1 cellular context compared by ENCODE assay signal in genomic region chr6:41424370-41425058, GRCh38.
TF ChIP-seq lines count a peak whose summit lies in the region.

No MANE protein-coding gene starts in this region.

TF ChIP-seq in HEK293, 187 proteins besides CTCF, POLR2A, EP300 and RAD21 (continued from another document):
- TF ChIP-seq ZBTB7A (tag by site-specific recombination; IDR thresholded peaks at IDR 0.05; ENCODE audit: low read depth) (no peak), ZNF48 (tag by site-specific recombination; IDR thresholded peaks at IDR 0.05) (no peak), ZNF211 (tag by site-specific recombination; IDR thresholded peaks at IDR 0.05; ENCODE audit: low read depth) (no peak), ZNF621 (tag by site-specific recombination; IDR thresholded peaks at IDR 0.05) (no peak), ZSCAN30 (tag by site-specific recombination; IDR thresholded peaks at IDR 0.05) (0 out of 2 replicates have a peak, but pooled peaks have one; percentile 27), PRDM1 (tag by site-specific recombination; IDR thresholded peaks at IDR 0.05) (no peak), ZNF335 (tag by site-specific recombination; conservative IDR thresholded peaks at IDR 0.05) (no peak), ZNF530 (tag by site-specific recombination; IDR thresholded peaks at IDR 0.05; ENCODE audit: low read depth) (no peak), ZBTB17 (tag by site-specific recombination; IDR thresholded peaks at IDR 0.05) (0 out of 2 replicates have a peak, but pooled peaks have one; percentile 36), ZNF239 (tag by site-specific recombination; IDR thresholded peaks at IDR 0.05) (no peak), ZNF623 (tag by site-specific recombination; IDR thresholded peaks at IDR 0.05) (no peak), ZNF654 (tag by site-specific recombination; IDR thresholded peaks at IDR 0.05; ENCODE audit: low read depth) (peak; percentile 64), PRDM10 (tag by site-specific recombination; IDR thresholded peaks at IDR 0.05) (0 out of 2 replicates have a peak, but pooled peaks have one; percentile 13), ZBTB8A (tag by site-specific recombination; IDR thresholded peaks at IDR 0.05) (no peak), BCL11A (tag by site-specific recombination; IDR thresholded peaks at IDR 0.05; ENCODE audit: low read depth) (no peak), SP3 (tag by site-specific recombination; IDR thresholded peaks at IDR 0.05) (no peak), RBAK (tag by site-specific recombination; IDR thresholded peaks at IDR 0.05) (no peak), ZNF292 (tag by site-specific recombination; IDR thresholded peaks at IDR 0.05; ENCODE audit: borderline replicate concordance, low read depth) (no peak), ZNF302 (tag by site-specific recombination; IDR thresholded peaks at IDR 0.05; ENCODE audit: low read depth) (no peak), ZNF248 (tag by site-specific recombination; IDR thresholded peaks at IDR 0.05) (no peak)
- TF ChIP-seq, protein P1, sequence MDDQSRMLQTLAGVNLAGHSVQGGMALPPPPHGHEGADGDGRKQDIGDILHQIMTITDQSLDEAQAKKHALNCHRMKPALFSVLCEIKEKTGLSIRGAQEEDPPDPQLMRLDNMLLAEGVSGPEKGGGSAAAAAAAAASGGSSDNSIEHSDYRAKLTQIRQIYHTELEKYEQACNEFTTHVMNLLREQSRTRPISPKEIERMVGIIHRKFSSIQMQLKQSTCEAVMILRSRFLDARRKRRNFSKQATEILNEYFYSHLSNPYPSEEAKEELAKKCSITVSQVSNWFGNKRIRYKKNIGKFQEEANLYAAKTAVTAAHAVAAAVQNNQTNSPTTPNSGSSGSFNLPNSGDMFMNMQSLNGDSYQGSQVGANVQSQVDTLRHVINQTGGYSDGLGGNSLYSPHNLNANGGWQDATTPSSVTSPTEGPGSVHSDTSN (CRISPR knock-in tag; IDR thresholded peaks at IDR 0.05), result no peak
